In genomic region chr17:9002610-9003354, GRCh38 we compare ENCODE assay signal across 10 cellular contexts. TPM values are rescaled to one million over a fixed set of nuclear protein-coding genes. Genes with fewer than 3 reads are reported as not detected.
DNase-seq lines count a peak whose midpoint lies in the region; ATAC-seq and TF ChIP-seq lines count a peak whose summit lies in the region.
"Had no signal": no experiment of that assay in that cellular context is flagged by ENCODE, and none has a peak within 500 bp of the region (broad histone marks: within the 10 kb centered on the region; RNA-seq: fewer than 3 reads in every experiment).

No MANE protein-coding gene starts in this region.

- H3K36me3 ChIP-seq in WERI-Rb-1, result no peaks in the 10 kb centered on the region
- H3K36me3 ChIP-seq in gastroesophageal sphincter, result no peaks in the 10 kb centered on the region

- H3K4me1 ChIP-seq in gastroesophageal sphincter, result peaks cover 0 to 44% (median 9%) of the 10 kb centered on the region in 3 donors

- intact Hi-C loops in posterior vena cava (cut with DNase I), result loop anchor here in 1 of 2 donors (5.0 kb wide), 1 partner anchor 285 kb away; no protein-coding TSS in a partner anchor

- no peak for TF ChIP-seq EP300 in gastroesophageal sphincter (IDR thresholded peaks at IDR 0.05)

- TF ChIP-seq POLR2A in gastroesophageal sphincter (IDR thresholded peaks at IDR 0.05), result peak in 1 of 2 donors; percentile 27

- no peaks in the 10 kb centered on the region for H3K9me3 ChIP-seq in WERI-Rb-1 (ENCODE audit: severe bottlenecking)
- H3K9me3 ChIP-seq in gastroesophageal sphincter, result no peaks in the 10 kb centered on the region

- ATAC-seq in GM19035 (IDR thresholded peaks at IDR 0.05; ENCODE audit: unreplicated experiment), result peak; percentile 57
- ATAC-seq in gastroesophageal sphincter, result peak; percentile 79
- ATAC-seq in GM18909 (IDR thresholded peaks at IDR 0.05; ENCODE audit: poor library complexity, unreplicated experiment), result no peak
- ATAC-seq: K562 had no signal

- H3K4me3 ChIP-seq in WERI-Rb-1 (ENCODE audit: low read depth, low read length) (peak overlapping the region; percentile 40), gastroesophageal sphincter (peak overlapping the region; percentile 64 to 72)
- H3K4me3 ChIP-seq: K562 had no signal

- DNase-seq in WERI-Rb-1, result peak; percentile 68
- peak; percentile 87 for DNase-seq in posterior vena cava (ENCODE audit: low spot score)
- DNase-seq in NCI-H446 (lab: John Stamatoyannopoulos, UW), result no peak
- DNase-seq in amniotic stem cell (lab: John Stamatoyannopoulos, UW), result no peak
- no peak for DNase-seq in OCI-M2 (lab: John Stamatoyannopoulos, UW; ENCODE audit: unreplicated experiment)

- 17 to 53% methylated on average over 1 to 4 of the region's 69 CpGs for WGBS in gastroesophageal sphincter (ENCODE audit: low coverage in 1 of 2), 2 donors

- H3K27me3 ChIP-seq in WERI-Rb-1 (ENCODE audit: insufficient read depth, low read depth, severe bottlenecking) (peaks cover 28% of the 10 kb centered on the region), gastroesophageal sphincter (peaks cover 31% of the 10 kb centered on the region)

- TF ChIP-seq CTCF in WERI-Rb-1 (IDR thresholded peaks at IDR 0.05; ENCODE audit: low read depth, low read length) (peak; percentile 48), gastroesophageal sphincter (IDR thresholded peaks at IDR 0.05) (peak in 3 of 4 experiments; percentile 49 to 70 (median 63))

- no peak overlapping the region for H3K27ac ChIP-seq in WERI-Rb-1
- H3K27ac ChIP-seq in gastroesophageal sphincter, result peak overlapping the region in 3 of 4 donors; percentile 74 to 86 (median 76)

RNA-seq across cellular contexts. Expression of gene NTN1, which starts 18.5 kb away (rescaled TPM):
- total RNA-seq in gastroesophageal sphincter, result 100 to 1,000 TPM in 2 of 4 donors, 10 to 100 TPM in 2; 74.3 to 211 (median 107) TPM
- total RNA-seq in posterior vena cava, result 10 to 100 TPM in 1 of 2 donors, 1 to 10 TPM in 1; 6.9 to 15.4 TPM

RNA-seq across cellular contexts. Expression of gene PIK3R5, which starts 37.3 kb away (rescaled TPM):
- 10 to 100 TPM in 3 of 4 donors, 1 to 10 TPM in 1; 8.9 to 13.1 (median 11.9) TPM for total RNA-seq in gastroesophageal sphincter
- total RNA-seq in posterior vena cava, result 10 to 100 TPM; 15.2 to 18.0 TPM
- total RNA-seq: dermis microvascular lymphatic vessel endothelial cell had no signal

Comparison
In these comparisons a context has a peak if more than half of its experiments do, and no peak if none do; other contexts are left out.
1. DNase-seq: peak in WERI-Rb-1 (single experiment) and posterior vena cava (single experiment); none in NCI-H446 (0 of 2), amniotic stem cell (single experiment) and OCI-M2 (single experiment).
2. RNA of gene NTN1, which starts 18.5 kb away (total RNA-seq): 74.3 to 211 TPM in gastroesophageal sphincter; 6.9 to 15.4 TPM in posterior vena cava; every median in the first group is over 4 times any median in the second.